Comparison of ENCODE assay signal across 7 cellular contexts in the genomic region with DNA sequence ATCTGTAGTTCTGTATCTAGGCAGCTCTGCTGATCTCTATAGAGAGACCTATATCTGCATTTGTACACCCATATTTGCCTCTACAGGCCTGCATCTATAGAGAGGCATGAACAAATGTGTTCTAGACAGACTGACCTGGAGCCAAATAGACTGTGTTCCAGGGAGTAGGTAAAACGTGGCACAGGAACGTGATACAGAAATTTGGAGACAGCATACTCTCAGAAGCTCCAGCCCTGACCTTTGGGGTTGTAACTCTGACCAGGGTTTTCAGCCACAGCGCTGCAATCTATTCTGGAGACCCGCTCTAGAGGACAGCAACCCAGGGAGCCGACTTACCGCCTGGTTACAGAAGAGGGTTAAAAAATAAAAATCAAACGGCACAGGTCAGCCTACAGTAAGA. TPM values are rescaled to one million over a fixed set of nuclear protein-coding genes. Genes with fewer than 3 reads are reported as not detected.
A peak's percentile ranks its signal among the peaks of the same experiment; 100 is the strongest.
DNase-seq lines count a peak whose midpoint lies in the region; ATAC-seq and TF ChIP-seq lines count a peak whose summit lies in the region.

No MANE protein-coding gene starts in this region.

- no peak for TF ChIP-seq CTCF in OCI-LY3 (IDR thresholded peaks at IDR 0.05; ENCODE audit: low read depth, low read length)
- no peak for TF ChIP-seq CTCF in epithelial cell of esophagus (IDR thresholded peaks at IDR 0.05; ENCODE audit: insufficient read depth, low read depth, low read length, missing control alignments)

- CTCF ChIA-PET in HEK293T (lab: Yijun Ruan, JAX), result no interaction called here

- POLR2A ChIA-PET in HEK293T (lab: Yijun Ruan, JAX), result interaction anchor here (1.3 to 4.5 kb wide), 4 partner anchors 9 to 82 kb away, joined by 4 to 113 read pairs (median 14); a partner anchor contains a TSS

- peak; percentile 11 for DNase-seq in HEK293T (ENCODE audit: extremely low spot score)
- peak; percentile 42 for DNase-seq in epithelial cell of esophagus (ENCODE audit: low read depth)
- DNase-seq in COLO829 (ENCODE audit: low spot score), result no peak
- DNase-seq in GM19240 (ENCODE audit: insufficient read length, low spot score), result no peak

- peak overlapping the region; percentile 69 for H3K4me2 ChIP-seq in OCI-LY3 (ENCODE audit: low read length)
- peak overlapping the region; percentile 78 for H3K4me2 ChIP-seq in skeletal muscle satellite cell (ENCODE audit: low read length)

- H3K27ac ChIP-seq in OCI-LY3 (ENCODE audit: low read length), result peak overlapping the region; percentile 8; the same call in 1 of the 2 replicates

- H3K27me3 ChIP-seq in OCI-LY3 (ENCODE audit: low read depth, low read length) (no peaks in the 10 kb centered on the region), skeletal muscle satellite cell (ENCODE audit: control insufficient read depth, insufficient read depth, low read length) (no peaks in the 10 kb centered on the region)

- H3K9ac ChIP-seq in OCI-LY3 (ENCODE audit: low read length) (peak overlapping the region; percentile 88), skeletal muscle satellite cell (ENCODE audit: low read depth, low read length) (peak overlapping the region; percentile 79)

- H3K36me3 ChIP-seq in OCI-LY3 (replicated peaks; ENCODE audit: low read depth, low read length) (peaks cover 21% of the 10 kb centered on the region), skeletal muscle satellite cell (ENCODE audit: insufficient read depth, low read length) (peaks cover 7% of the 10 kb centered on the region)

- H3K9me3 ChIP-seq in OCI-LY3 (ENCODE audit: insufficient read depth, low read length) (no peaks in the 10 kb centered on the region), skeletal muscle satellite cell (replicated peaks; ENCODE audit: low read length) (no peaks in the 10 kb centered on the region)

- H3K4me1 ChIP-seq in OCI-LY3 (ENCODE audit: low read length) (peaks cover 11% of the 10 kb centered on the region), skeletal muscle satellite cell (ENCODE audit: control insufficient read depth, insufficient read depth, low read length) (peaks cover 9% of the 10 kb centered on the region)

- peak overlapping the region; percentile 89 for H2AFZ ChIP-seq in OCI-LY3 (ENCODE audit: low read depth, low read length)

- ATAC-seq in HG03521 (IDR thresholded peaks at IDR 0.05; ENCODE audit: unreplicated experiment), result no peak

- no peaks in the 10 kb centered on the region for H4K20me1 ChIP-seq in OCI-LY3 (ENCODE audit: insufficient read depth, low read length)

- H3K4me3 ChIP-seq in OCI-LY3 (ENCODE audit: low read length) (peak overlapping the region; percentile 87), epithelial cell of esophagus (ENCODE audit: low read length) (peak overlapping the region; percentile 95), skeletal muscle satellite cell (ENCODE audit: low read length) (peak overlapping the region; percentile 96)

- peaks cover 8% of the 10 kb centered on the region for H3K79me2 ChIP-seq in OCI-LY3 (ENCODE audit: low read length)

TF ChIP-seq in HEK293T, 16 proteins besides CTCF, POLR2A, EP300 and RAD21:
- TF ChIP-seq ZNF384 (IDR thresholded peaks at IDR 0.05) (no peak), FOXA1 (IDR thresholded peaks at IDR 0.05) (no peak), TARDBP (IDR thresholded peaks at IDR 0.05) (no peak), L3MBTL2 (conservative IDR thresholded peaks at IDR 0.05) (no peak), NFRKB (IDR thresholded peaks at IDR 0.05) (no peak), LEF1 (IDR thresholded peaks at IDR 0.05; ENCODE audit: borderline replicate concordance) (no peak), FOXM1 (IDR thresholded peaks at IDR 0.05; ENCODE audit: borderline replicate concordance) (no peak), FOXK2 (IDR thresholded peaks at IDR 0.05) (no peak), CTBP1 (IDR thresholded peaks at IDR 0.05; ENCODE audit: borderline replicate concordance) (no peak), HDGF (IDR thresholded peaks at IDR 0.05; ENCODE audit: borderline replicate concordance) (no peak), SP1 (IDR thresholded peaks at IDR 0.05) (no peak), ELF4 (IDR thresholded peaks at IDR 0.05) (no peak), ARNT (IDR thresholded peaks at IDR 0.05) (no peak)
- TF ChIP-seq, protein P1, sequence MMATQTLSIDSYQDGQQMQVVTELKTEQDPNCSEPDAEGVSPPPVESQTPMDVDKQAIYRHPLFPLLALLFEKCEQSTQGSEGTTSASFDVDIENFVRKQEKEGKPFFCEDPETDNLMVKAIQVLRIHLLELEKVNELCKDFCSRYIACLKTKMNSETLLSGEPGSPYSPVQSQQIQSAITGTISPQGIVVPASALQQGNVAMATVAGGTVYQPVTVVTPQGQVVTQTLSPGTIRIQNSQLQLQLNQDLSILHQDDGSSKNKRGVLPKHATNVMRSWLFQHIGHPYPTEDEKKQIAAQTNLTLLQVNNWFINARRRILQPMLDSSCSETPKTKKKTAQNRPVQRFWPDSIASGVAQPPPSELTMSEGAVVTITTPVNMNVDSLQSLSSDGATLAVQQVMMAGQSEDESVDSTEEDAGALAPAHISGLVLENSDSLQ (IDR thresholded peaks at IDR 0.05), result no peak

RNA-seq across cellular contexts. Expression of a gene that starts 1.0 kb away (rescaled TPM):
- 15.5 and 17.5 TPM in 2 replicates for total RNA-seq in skeletal muscle satellite cell (2012; rRNA removed)

RNA-seq across cellular contexts. Expression of a gene that starts 11.7 kb away (rescaled TPM):
- total RNA-seq in skeletal muscle satellite cell (2012; rRNA removed), result 57.7 and 62.4 TPM in 2 replicates

RNA-seq across cellular contexts. Expression of a gene that starts 28.9 kb away (rescaled TPM):
- 10.6 and 14.0 TPM in 2 replicates for total RNA-seq in skeletal muscle satellite cell (2012; rRNA removed)

RNA-seq across cellular contexts. Expression of a gene that starts 29.2 kb away (rescaled TPM):
- 1.0 and 1.7 TPM in 2 replicates for total RNA-seq in skeletal muscle satellite cell (2012; rRNA removed)

Comparison
In these comparisons a context has a peak if more than half of its experiments do, and no peak if none do; other contexts are left out.
1. DNase-seq: peak in HEK293T (single experiment) and epithelial cell of esophagus (single experiment); none in COLO829 (single experiment) and GM19240 (single experiment).
2. Peak in every context shown above with its lines, with median percentiles within 50 percentile points of each other: H3K4me3 ChIP-seq.